ENCODE assay signal across 18 cellular contexts in the genomic region with DNA sequence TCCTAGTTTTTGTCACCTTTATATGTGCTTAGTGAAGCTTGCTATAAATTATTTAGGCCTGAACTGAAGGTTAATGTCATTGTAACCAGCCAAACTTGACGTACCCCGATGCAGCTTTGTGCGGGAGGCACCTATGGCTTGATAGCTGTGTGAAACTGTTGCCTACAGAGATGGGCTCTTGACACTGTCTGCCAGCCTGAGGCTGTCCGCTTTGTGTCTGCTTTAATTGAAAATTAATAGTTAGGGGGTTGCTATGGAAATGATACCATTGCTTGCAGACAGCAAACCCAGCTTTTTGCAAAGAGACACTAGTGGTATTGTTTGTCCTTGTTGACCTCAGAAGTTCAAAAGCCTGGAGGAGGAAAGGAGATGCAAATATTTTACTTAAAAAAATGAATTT. TPM values are rescaled to one million over a fixed set of nuclear protein-coding genes. Genes with fewer than 3 reads are reported as not detected.
DNase-seq lines count a peak whose midpoint lies in the region; TF ChIP-seq lines count a peak whose summit lies in the region.
"Had no signal": no experiment of that assay in that cellular context is flagged by ENCODE, and none has a peak within 500 bp of the region (broad histone marks: within the 10 kb centered on the region; RNA-seq: fewer than 3 reads in every experiment).

No MANE protein-coding gene starts in this region.

- no peaks in the 10 kb centered on the region for H3K27me3 ChIP-seq in endodermal cell (ENCODE audit: control insufficient read depth, insufficient read depth, low read length, poor library complexity, severe bottlenecking)
- H3K27me3 ChIP-seq in hepatocyte, result no peaks in the 10 kb centered on the region

- H3K9me2 ChIP-seq in hepatocyte (replicated peaks; ENCODE audit: insufficient read depth), result no peaks in the 10 kb centered on the region

- peaks cover 6% of the 10 kb centered on the region for H3K79me2 ChIP-seq in hepatocyte

- H3K4me1 ChIP-seq in endodermal cell (ENCODE audit: control insufficient read depth, insufficient read depth, low read length) (peaks cover 16% of the 10 kb centered on the region), hepatocyte (ENCODE audit: insufficient read depth) (peaks cover 22% of the 10 kb centered on the region)

- H4K20me1 ChIP-seq in hepatocyte (ENCODE audit: insufficient read depth, poor library complexity, severe bottlenecking), result no peaks in the 10 kb centered on the region

- H3K4me1 Mint-ChIP-seq in endodermal cell, result peaks cover 21% of the 10 kb centered on the region
- H3K4me1 Mint-ChIP-seq in osteocyte (ENCODE audit: unreplicated experiment), result peaks cover 7% of the 10 kb centered on the region
- H3K4me1 Mint-ChIP-seq: stimulated activated naive CD8-positive, alpha-beta T cell treated with anti-CD3 and anti-CD28 coated beads, Interleukin-15, amount 100 ng/mL, for 72 hours had no signal

- 58 to 92% methylated on average over 3 to 4 of the region's 4 CpGs for WGBS in endodermal cell (ENCODE audit: insufficient coverage in 1 of 2, insufficient read length in 1 of 2), 2 experiments
- 94% methylated on average over 4 of the region's 4 CpGs for WGBS in hepatocyte (ENCODE audit: low lambda C conversion rate, missing lambda C conversion rate)

- H3K36me3 ChIP-seq in endodermal cell (ENCODE audit: control insufficient read depth, insufficient read depth, low read length), result no peaks in the 10 kb centered on the region
- no peaks in the 10 kb centered on the region for H3K36me3 ChIP-seq in hepatocyte (replicated peaks; ENCODE audit: insufficient read depth, low read depth)

- H3K9me3 Mint-ChIP-seq in endodermal cell, result no peaks in the 10 kb centered on the region
- H3K9me3 Mint-ChIP-seq in osteocyte (ENCODE audit: unreplicated experiment), result no peaks in the 10 kb centered on the region
- H3K9me3 Mint-ChIP-seq: activated naive CD4-positive, alpha-beta T cell treated with anti-CD3 and anti-CD28 coated beads for 36 hours; stimulated activated naive CD8-positive, alpha-beta T cell treated with anti-CD3 and anti-CD28 coated beads, Interleukin-15, amount 100 ng/mL, for 72 hours had no signal

- no peak overlapping the region for H2AFZ ChIP-seq in hepatocyte

- H3K4me3 Mint-ChIP-seq in endodermal cell (no peak overlapping the region), osteocyte (ENCODE audit: unreplicated experiment) (no peak overlapping the region)
- H3K4me3 Mint-ChIP-seq: activated naive CD4-positive, alpha-beta T cell treated with anti-CD3 and anti-CD28 coated beads for 36 hours; stimulated activated naive CD8-positive, alpha-beta T cell treated with anti-CD3 and anti-CD28 coated beads, Interleukin-15, amount 100 ng/mL, for 72 hours had no signal

- H3K36me3 Mint-ChIP-seq in endodermal cell (ENCODE audit: low read depth) (no peaks in the 10 kb centered on the region), osteocyte (ENCODE audit: unreplicated experiment) (no peaks in the 10 kb centered on the region)

- H3K9ac ChIP-seq in endodermal cell (ENCODE audit: extremely low read depth, low read length, poor library complexity, severe bottlenecking), result no peak overlapping the region

- in situ Hi-C loops in KBM-7 (cut with MboI; ENCODE audit: low pct_unique_long_range_greater_than_20kb, low sequenced_read_pairs), result loop anchor here (25.0 kb wide), 1 partner anchor 325 kb away; no protein-coding TSS in a partner anchor

- H3K27ac ChIP-seq in endodermal cell (ENCODE audit: low read depth, low read length) (peak overlapping the region; percentile 90), hepatocyte (no peak overlapping the region)
- H3K27ac ChIP-seq: VCaP had no signal

- H3K4me3 ChIP-seq in endodermal cell (ENCODE audit: low read length) (no peak overlapping the region), hepatocyte (no peak overlapping the region)

- H3K9me3 ChIP-seq in endodermal cell (ENCODE audit: control insufficient read depth, low read length) (no peaks in the 10 kb centered on the region), hepatocyte (ENCODE audit: low read depth) (no peaks in the 10 kb centered on the region)

- no peak overlapping the region for H3K4me2 ChIP-seq in hepatocyte

- H3K27ac Mint-ChIP-seq in endodermal cell (no peak overlapping the region), osteocyte (ENCODE audit: unreplicated experiment) (peak overlapping the region; percentile 40)
- H3K27ac Mint-ChIP-seq: activated naive CD4-positive, alpha-beta T cell treated with anti-CD3 and anti-CD28 coated beads for 36 hours; stimulated activated naive CD8-positive, alpha-beta T cell treated with anti-CD3 and anti-CD28 coated beads, Interleukin-15, amount 100 ng/mL, for 72 hours had no signal

- TF ChIP-seq CTCF in endodermal cell (conservative IDR thresholded peaks at IDR 0.05), result no peak
- no peak for TF ChIP-seq CTCF in osteocyte (IDR thresholded peaks at IDR 0.05)
- no peak for TF ChIP-seq CTCF in hepatocyte (IDR thresholded peaks at IDR 0.05; ENCODE audit: poor library complexity)

- DNase-seq in NCI-H1048 (lab: John Stamatoyannopoulos, UW) (peak; percentile 74), NCI-H1930 (lab: John Stamatoyannopoulos, UW) (peak; percentile 74 to 80), endodermal cell (no peak), osteocyte (ENCODE audit: extremely low spot score, unreplicated experiment) (no peak), KBM-7 (no peak), hepatocyte (ENCODE audit: low spot score) (no peak), amygdala (lab: John Stamatoyannopoulos, UW) (no peak)
- DNase-seq: activated CD4-positive, alpha-beta T cell treated with anti-CD3 and anti-CD28 coated beads, Interleukin-2, amount 50 U/mL, for 4 hours; activated naive CD4-positive, alpha-beta T cell treated with anti-CD3 and anti-CD28 coated beads for 36 hours; activated T-cell treated with anti-CD3 and anti-CD28 coated beads, Interleukin-2, amount 50 U/mL, for 1 hour; HCEC 1CT; IMR-90; occipital lobe; SHP77 treated with DMSO at 0.1 percent for 48 hours; stimulated activated naive CD8-positive, alpha-beta T cell treated with anti-CD3 and anti-CD28 coated beads, Interleukin-15, amount 100 ng/mL, for 72 hours had no signal

- H3K27me3 Mint-ChIP-seq in endodermal cell (ENCODE audit: insufficient read depth) (no peaks in the 10 kb centered on the region), osteocyte (ENCODE audit: unreplicated experiment) (no peaks in the 10 kb centered on the region)
- H3K27me3 Mint-ChIP-seq: stimulated activated naive CD8-positive, alpha-beta T cell treated with anti-CD3 and anti-CD28 coated beads, Interleukin-15, amount 100 ng/mL, for 72 hours had no signal

RNA-seq across cellular contexts. Expression of gene FOXP2, which starts 2.1 kb away (rescaled TPM):
- total RNA-seq in endodermal cell (10 to 100 TPM; 13.3 to 14.9 TPM), osteocyte (25.0 and 25.7 TPM in 2 replicates), hepatocyte (14.7 and 21.1 TPM in 2 replicates)
- polyA plus RNA-seq in endodermal cell (2013, experiment 1 of 2), result 25.4 TPM
- polyA plus RNA-seq in endodermal cell (2013, experiment 2 of 2), result 21.2 TPM
- polyA plus RNA-seq in hepatocyte, result 8.1 and 10.0 TPM in 2 replicates
- total RNA-seq: activated naive CD4-positive, alpha-beta T cell treated with anti-CD3 and anti-CD28 coated beads for 36 hours; OCI-LY7; T-helper 1 cell treated with Interleukin-12 subunit alpha and Interleukin-12 subunit beta and Interleukin-4 antibody, amounts not matched to agents 30 ng/mL and 1 ng/mL, for 36 hours had no signal

Comparison
In these comparisons a context has a peak if more than half of its experiments do, and no peak if none do; other contexts are left out.
1. DNase-seq: peak in NCI-H1048 (single experiment) and NCI-H1930 (2 of 2); none in endodermal cell (single experiment), osteocyte (single experiment), KBM-7 (single experiment), hepatocyte (single experiment) and amygdala (0 of 56).